ENCODE assay signal across 8 cellular contexts in genomic region chr6:26156850-26157149, GRCh38.
DNase-seq lines count a peak whose midpoint lies in the region; ATAC-seq and TF ChIP-seq lines count a peak whose summit lies in the region.

No MANE protein-coding gene starts in this region.

- POLR2A ChIA-PET in GM10248 (lab: Yijun Ruan, JAX): interaction anchor here (0.6 to 6.3 kb wide), 33 partner anchors 10 to 1736 kb away, joined by 3 to 211 read pairs (median 6); a partner anchor contains a TSS

- H3K4me3 ChIP-seq in Karpas-422 (ENCODE audit: low read length): peak overlapping the region; percentile 89
- peak overlapping the region; percentile 50 for H3K4me3 ChIP-seq in colonic mucosa
- H3K4me3 ChIP-seq in mucosa of stomach (ENCODE audit: low read length): peak overlapping the region; percentile 75

- H3K27ac Mint-ChIP-seq in Calu3 (ENCODE audit: unreplicated experiment): peak overlapping the region; percentile 100

- peak overlapping the region; percentile 85 for H3K4me3 Mint-ChIP-seq in Calu3 (ENCODE audit: low read depth, unreplicated experiment)

- H3K27me3 Mint-ChIP-seq in Calu3 (ENCODE audit: unreplicated experiment): peaks cover 17% of the 10 kb centered on the region

- H3K9ac ChIP-seq in Karpas-422 (ENCODE audit: low read length) (peak overlapping the region; percentile 83), colonic mucosa (ENCODE audit: low read depth in 2 of 2, low read length in 2 of 2) (peak overlapping the region; percentile 91 to 93), mucosa of stomach (ENCODE audit: low read length) (peak overlapping the region; percentile 95)

- H3K9me3 ChIP-seq in Karpas-422 (ENCODE audit: low read length) (no peaks in the 10 kb centered on the region), colonic mucosa (no peaks in the 10 kb centered on the region), mucosa of stomach (ENCODE audit: control insufficient read depth, low read length) (no peaks in the 10 kb centered on the region)

- peak overlapping the region; percentile 96 for H3K4me2 ChIP-seq in Karpas-422 (ENCODE audit: low read depth, low read length, poor library complexity, severe bottlenecking)

- peaks cover 46% of the 10 kb centered on the region for H3K4me1 Mint-ChIP-seq in Calu3 (ENCODE audit: low read depth, unreplicated experiment)

- H3K27me3 ChIP-seq in Karpas-422 (ENCODE audit: low read length) (no peaks in the 10 kb centered on the region), colonic mucosa (no peaks in the 10 kb centered on the region), mucosa of stomach (ENCODE audit: control insufficient read depth, insufficient read depth, low read length) (no peaks in the 10 kb centered on the region)

- intact Hi-C loops in Calu3 (cut with micrococcal nuclease; ENCODE audit: unreplicated experiment) (loop anchor here (1.0 kb wide), 1 partner anchor 32 kb away; a partner anchor contains a TSS), colonic mucosa (cut with DNase I) (loop anchor here (2.0 to 5.0 kb wide), 2 partner anchors 32 to 41 kb away; a partner anchor contains a TSS)

- BruUV-seq in Calu3 (replicated peaks; lab: Mats Ljungman, UMichigan): no TSS peak

- H3K9me2 ChIP-seq in Karpas-422 (replicated peaks; ENCODE audit: insufficient read depth, low read length): no peaks in the 10 kb centered on the region

- H4K20me1 ChIP-seq in Karpas-422 (ENCODE audit: insufficient read depth, low read depth, low read length): no peaks in the 10 kb centered on the region

- DNase-seq in Calu3 (no peak), Karpas-422 (no peak), colonic mucosa (no peak), NCI-H1417 treated with DMSO at 0.1 percent for 48 hours (lab: John Stamatoyannopoulos, UW) (no peak), GM10248 (ENCODE audit: extremely low spot score) (no peak)

- peaks cover 80% of the 10 kb centered on the region for H3K36me3 Mint-ChIP-seq in Calu3 (ENCODE audit: insufficient read depth, unreplicated experiment)

- H3K36me3 ChIP-seq in Karpas-422 (ENCODE audit: insufficient read depth, low read length) (no peaks in the 10 kb centered on the region), colonic mucosa (no peaks in the 10 kb centered on the region), mucosa of stomach (ENCODE audit: control insufficient read depth, insufficient read depth, low read length) (no peaks in the 10 kb centered on the region)

- H2AFZ ChIP-seq in Karpas-422 (ENCODE audit: low read length): no peak overlapping the region

- TF ChIP-seq CTCF in Calu3 (IDR thresholded peaks at IDR 0.05; ENCODE audit: unreplicated experiment): no peak
- no peak for TF ChIP-seq CTCF in colonic mucosa (IDR thresholded peaks at IDR 0.05)
- TF ChIP-seq CTCF in GM10248 (IDR thresholded peaks at IDR 0.05; ENCODE audit: control extremely low read depth, extremely low read depth, low read depth, missing control alignments): no peak

- CTCF ChIA-PET in Calu3 (lab: Charles Lee): interaction anchor here (0.8 to 3.6 kb wide), 4 partner anchors 27 to 58 kb away, joined by 4 to 17 read pairs (median 4); a partner anchor contains a TSS
- CTCF ChIA-PET in GM10248 (lab: Yijun Ruan, JAX): interaction anchor here (0.8 to 4.9 kb wide), 5 partner anchors 19 to 134 kb away, joined by 3 to 28 read pairs (median 4); a partner anchor contains a TSS

- H3K79me2 ChIP-seq in Karpas-422 (ENCODE audit: low read length): peaks cover 7% of the 10 kb centered on the region; the same call in 1 of the 2 replicates

- ATAC-seq in GM18858 (IDR thresholded peaks at IDR 0.05; ENCODE audit: unreplicated experiment): no peak
- no peak for ATAC-seq in GM18519 (IDR thresholded peaks at IDR 0.05; ENCODE audit: low FRiP score, unreplicated experiment)

- peak overlapping the region; percentile 89 for H3K27ac ChIP-seq in Karpas-422 (ENCODE audit: low read length)
- H3K27ac ChIP-seq in colonic mucosa: peak overlapping the region; percentile 98

- no peaks in the 10 kb centered on the region for H3K9me3 Mint-ChIP-seq in Calu3 (ENCODE audit: low read depth, unreplicated experiment)

- H3K4me1 ChIP-seq in Karpas-422 (ENCODE audit: low read length) (peaks cover 36% of the 10 kb centered on the region), colonic mucosa (no peaks in the 10 kb centered on the region), mucosa of stomach (ENCODE audit: control insufficient read depth, insufficient read depth, low read length) (peaks cover 6% of the 10 kb centered on the region)
